In genomic region chr2:85756822-85757435, GRCh38 we compare ENCODE assay signal across 14 cellular contexts. TPM values are rescaled to one million over a fixed set of nuclear protein-coding genes. Genes with fewer than 3 reads are reported as not detected.
A peak's percentile ranks its signal among the peaks of the same experiment; 100 is the strongest.
DNase-seq lines count a peak whose midpoint lies in the region; ATAC-seq, FAIRE-seq and TF ChIP-seq lines count a peak whose summit lies in the region.
"Had no signal": no experiment of that assay in that cellular context is flagged by ENCODE, and none has a peak within 500 bp of the region (broad histone marks: within the 10 kb centered on the region; RNA-seq: fewer than 3 reads in every experiment).

No MANE protein-coding gene starts in this region.

- H3K9me3 Mint-ChIP-seq in activated naive CD8-positive, alpha-beta T cell treated with anti-CD3 and anti-CD28 coated beads, Interleukin-2, amount 50 U/mL, for 24 hours = no peaks in the 10 kb centered on the region
- H3K9me3 Mint-ChIP-seq: activated T-cell treated with anti-CD3 and anti-CD28 coated beads, Interleukin-2, amount 50 U/mL, for 24 hours had no signal

- H3K4me1 ChIP-seq in A549 (peaks cover 41% of the 10 kb centered on the region), left ventricle myocardium inferior (peaks cover 100% of the 10 kb centered on the region), prostate gland (replicated peaks) (no peaks in the 10 kb centered on the region)

- H3K27ac Mint-ChIP-seq in activated naive CD8-positive, alpha-beta T cell treated with anti-CD3 and anti-CD28 coated beads, Interleukin-2, amount 50 U/mL, for 24 hours = no peak overlapping the region
- H3K27ac Mint-ChIP-seq: activated T-cell treated with anti-CD3 and anti-CD28 coated beads, Interleukin-2, amount 50 U/mL, for 24 hours had no signal

- TF ChIP-seq CTCF in A549 (IDR thresholded peaks at IDR 0.05) (no peak), left ventricle myocardium inferior (IDR thresholded peaks at IDR 0.05; ENCODE audit: borderline replicate concordance) (no peak), prostate gland (IDR thresholded peaks at IDR 0.05) (no peak)

- no peak for FAIRE-seq in A549 (lab: Jason Lieb, UNC)
- FAIRE-seq: G401.6 had no signal

- POLR2A ChIA-PET in A549 (lab: Yijun Ruan, JAX) = interaction anchor here (1.3 kb wide), 1 partner anchor 15 kb away, joined by 3 read pairs; no protein-coding TSS in a partner anchor

- H3K9me3 ChIP-seq in A549 (no peaks in the 10 kb centered on the region), left ventricle myocardium inferior (replicated peaks) (no peaks in the 10 kb centered on the region), prostate gland (no peaks in the 10 kb centered on the region)
- H3K9me3 ChIP-seq: testis had no signal

- H3K27ac ChIP-seq in A549 (peak overlapping the region in 1 of 2 experiments; percentile 89; a peak in 3 of 6 replicates), left ventricle myocardium inferior (replicated peaks) (peak overlapping the region; percentile 93), prostate gland (no peak overlapping the region)
- H3K27ac ChIP-seq: testis had no signal

- H3K27me3 Mint-ChIP-seq in activated naive CD8-positive, alpha-beta T cell treated with anti-CD3 and anti-CD28 coated beads, Interleukin-2, amount 50 U/mL, for 24 hours = peaks cover 50% of the 10 kb centered on the region

- TF ChIP-seq EP300 in A549 (IDR thresholded peaks at IDR 0.05) = no peak

- H3K36me3 ChIP-seq in left ventricle myocardium inferior (peaks cover 16% of the 10 kb centered on the region), prostate gland (no peaks in the 10 kb centered on the region)

- no peak for ATAC-seq in A549
- ATAC-seq in activated naive CD8-positive, alpha-beta T cell treated with anti-CD3 and anti-CD28 coated beads, Interleukin-2, amount 50 U/mL, for 24 hours = no peak
- ATAC-seq: activated CD4-positive, CD25-positive, alpha-beta regulatory T cell treated with anti-CD3 and anti-CD28 coated beads, Interleukin-2, amount 50 U/mL, for 24 hours; esophagus mucosa had no signal

- TF ChIP-seq RAD21 in A549 (conservative IDR thresholded peaks at IDR 0.05 in 1 of 2, IDR thresholded peaks at IDR 0.05 in 1 of 2) = no peak

- no peaks in the 10 kb centered on the region for H3K36me3 Mint-ChIP-seq in activated naive CD8-positive, alpha-beta T cell treated with anti-CD3 and anti-CD28 coated beads, Interleukin-2, amount 50 U/mL, for 24 hours (ENCODE audit: low read depth)

- peak overlapping the region; percentile 96 for H3K4me2 ChIP-seq in A549

- no peak for TF ChIP-seq POLR2A in A549 (IDR thresholded peaks at IDR 0.05; ENCODE audit: low read length)
- TF ChIP-seq POLR2A in prostate gland (IDR thresholded peaks at IDR 0.05) = peak; percentile 21

- H3K4me3 ChIP-seq in A549 (no peak overlapping the region), left ventricle myocardium inferior (peak overlapping the region; percentile 98), prostate gland (no peak overlapping the region)
- H3K4me3 ChIP-seq: testis had no signal

- intact Hi-C loops in left ventricle myocardium inferior (cut with micrococcal nuclease) = loop anchor here (10.0 kb wide), 1 partner anchor 48 kb away; no protein-coding TSS in a partner anchor
- intact Hi-C loops in prostate gland (cut with DNase I) = no loop called here

- DNase-seq in A549 (ENCODE audit: low read depth in 1 of 2, low spot score in 1 of 2) (no peak), NCI-H69 (lab: John Stamatoyannopoulos, UW) (peak; percentile 58), left ventricle myocardium inferior (no peak), prostate gland (ENCODE audit: low spot score) (no peak), nucleus accumbens (lab: John Stamatoyannopoulos, UW) (no peak), iPS-NIHi11 (ENCODE audit: low spot score) (no peak), NCI-H2107 (lab: John Stamatoyannopoulos, UW) (no peak)
- no peak for DNase-seq in activated naive CD8-positive, alpha-beta T cell treated with anti-CD3 and anti-CD28 coated beads, Interleukin-2, amount 50 U/mL, for 24 hours
- DNase-seq: activated T-cell treated with anti-CD3 and anti-CD28 coated beads, Interleukin-2, amount 50 U/mL, for 24 hours; islet precursor cell; testis had no signal

- H3K4me1 Mint-ChIP-seq in activated naive CD8-positive, alpha-beta T cell treated with anti-CD3 and anti-CD28 coated beads, Interleukin-2, amount 50 U/mL, for 24 hours = peaks cover 12% of the 10 kb centered on the region

- H3K27me3 ChIP-seq in left ventricle myocardium inferior (ENCODE audit: low read depth) (no peaks in the 10 kb centered on the region), prostate gland (replicated peaks; ENCODE audit: insufficient read depth) (no peaks in the 10 kb centered on the region)
- H3K27me3 ChIP-seq: testis had no signal

- CTCF ChIA-PET in A549 (lab: Yijun Ruan, JAX) = interaction anchor here (1.2 to 63.0 kb wide), 7 partner anchors 9 to 59 kb away, joined by 3 to 1675 read pairs (median 12); no protein-coding TSS in a partner anchor

- no peak overlapping the region for H3K4me3 Mint-ChIP-seq in activated naive CD8-positive, alpha-beta T cell treated with anti-CD3 and anti-CD28 coated beads, Interleukin-2, amount 50 U/mL, for 24 hours
- H3K4me3 Mint-ChIP-seq: activated T-cell treated with anti-CD3 and anti-CD28 coated beads, Interleukin-2, amount 50 U/mL, for 24 hours had no signal

- 76% methylated on average over 9 of the region's 9 CpGs for WGBS in A549 (ENCODE audit: missing lambda C conversion rate)
- WGBS in prostate gland = 60% methylated on average over 9 of the region's 9 CpGs

TF ChIP-seq in A549, 52 proteins besides CTCF, POLR2A, EP300 and RAD21:
- TF ChIP-seq CEBPB (IDR thresholded peaks at IDR 0.05) (no peak), FOXS1 (CRISPR knock-in tag; IDR thresholded peaks at IDR 0.05) (no peak), USF2 (IDR thresholded peaks at IDR 0.05) (no peak), ESRRA (IDR thresholded peaks at IDR 0.05; ENCODE audit: borderline replicate concordance, low read length) (no peak), EHMT2 (IDR thresholded peaks at IDR 0.05; ENCODE audit: low read depth) (no peak), PBX3 (IDR thresholded peaks at IDR 0.05) (no peak), CHD2 (IDR thresholded peaks at IDR 0.05; ENCODE audit: low read length, partially characterized antibody) (no peak)

RNA-seq across cellular contexts. Expression of gene ATOH8, which starts 3.1 kb away (rescaled TPM):
- 1.8 and 2.6 TPM in 2 replicates for polyA plus RNA-seq in A549 (2011; rRNA removed)
- 13.2 and 22.4 TPM in 2 replicates for polyA plus RNA-seq in A549 (2012; cell fraction: cytosol; rRNA removed)
- 19.3 and 20.6 TPM in 2 replicates for polyA plus RNA-seq in A549 (2012; cell fraction: nucleus; rRNA removed)
- polyA plus RNA-seq in A549 (2017; fragmentation: RNase III; extraction: RNeasy Plus Mini Kit Qiagen cat#74134 plus additional on column Dnase treatment) = 11.1 to 20.7 TPM (median 20.0 TPM) in 3 replicates
- 2.4 and 3.4 TPM in 2 replicates for polyA minus RNA-seq in A549 (2011; rRNA and poly(A)+ RNA removed)
- 23.3 TPM for total RNA-seq in left ventricle myocardium inferior
- 10 to 100 TPM; 40.1 to 49.8 TPM for total RNA-seq in prostate gland
